Comparison of ENCODE assay signal across 31 cellular contexts in the genomic region with DNA sequence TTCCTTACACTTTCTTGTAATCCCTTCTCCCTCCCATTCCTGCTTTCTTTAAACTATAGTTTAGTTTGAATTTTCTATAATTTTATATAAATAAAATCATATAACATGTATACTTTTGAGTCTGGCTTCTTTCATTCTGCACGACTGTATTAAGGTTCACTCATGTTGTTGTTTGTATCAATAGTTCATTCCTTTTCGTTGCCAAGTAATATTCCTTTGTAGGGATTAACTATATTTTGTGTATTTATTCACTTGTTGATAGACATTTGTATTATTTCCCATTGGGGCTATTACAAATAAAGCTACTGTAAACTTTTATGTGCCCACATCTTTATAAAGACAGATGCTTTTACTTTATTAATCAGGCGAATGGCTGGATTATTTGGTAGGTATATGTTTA.
"Had no signal": no experiment of that assay in that cellular context is flagged by ENCODE, and none has a peak within 500 bp of the region (broad histone marks: within the 10 kb centered on the region; RNA-seq: fewer than 3 reads in every experiment).

No MANE protein-coding gene starts in this region.

- H3K27ac ChIP-seq: adrenal gland, ascending aorta, body of pancreas, brain microvascular endothelial cell, breast epithelium, cardiac muscle cell had no signal

- H3K4me1 ChIP-seq: adrenal gland, ascending aorta, body of pancreas, breast epithelium had no signal

- H3K27me3 ChIP-seq: adrenal gland, ascending aorta, body of pancreas, brain microvascular endothelial cell, cardiac muscle cell had no signal

- ATAC-seq: activated naive CD4-positive, alpha-beta T cell treated with anti-CD3 and anti-CD28 coated beads, Interleukin-2, amount 50 U/mL, for 72 hours; activated naive CD8-positive, alpha-beta T cell treated with anti-CD3 and anti-CD28 coated beads, Interleukin-2, amount 50 U/mL, for 24 hours; activated T-cell treated with anti-CD3 and anti-CD28 coated beads, Interleukin-2, amount 50 U/mL, for 4 hours; activated T-cell treated with anti-CD3 and anti-CD28 coated beads, Interleukin-2, amount 50 U/mL, for 72 hours; activated T-helper 17 cell treated with anti-CD3 and anti-CD28 coated beads, Interleukin-2, amount 50 U/mL, for 72 hours; body of pancreas had no signal

- H3K4me3 ChIP-seq: adrenal gland, ascending aorta, body of pancreas, breast epithelium, cardiac muscle cell had no signal

- DNase-seq: activated effector memory CD4-positive, alpha-beta T cell treated with anti-CD3 and anti-CD28 coated beads, Interleukin-2, amount 50 U/mL, for 16 hours; activated effector memory CD4-positive, alpha-beta T cell treated with Interleukin-2 at 50 U/mL for 16 hours; activated gamma-delta T cell; activated gamma-delta T cell treated with Interleukin-2 at 50 U/mL for 16 hours; activated naive CD4-positive, alpha-beta T cell; activated naive CD4-positive, alpha-beta T cell treated with anti-CD3 and anti-CD28 coated beads for 36 hours; activated naive CD4-positive, alpha-beta T cell treated with anti-CD3 and anti-CD28 coated beads, Interleukin-2, amount 10 ng/mL, durations not matched to agents 7 days and 5 days; activated naive CD4-positive, alpha-beta T cell treated with anti-CD3 and anti-CD28 coated beads, Interleukin-2, amount 50 U/mL, for 16 hours; activated naive CD4-positive, alpha-beta T cell treated with Interleukin-2 at 50 U/mL for 16 hours; activated naive CD8-positive, alpha-beta T cell treated with anti-CD3 and anti-CD28 coated beads for 36 hours; activated naive CD8-positive, alpha-beta T cell treated with anti-CD3 and anti-CD28 coated beads, Interleukin-2, amount 10 ng/mL, durations not matched to agents 7 days and 5 days; activated naive CD8-positive, alpha-beta T cell treated with anti-CD3 and anti-CD28 coated beads, Interleukin-2, amount 50 U/mL, for 24 hours; activated T-cell treated with anti-CD3 and anti-CD28 coated beads, Interleukin-2, amount 50 U/mL, for 4 hours; activated T-cell treated with anti-CD3 and anti-CD28 coated beads, Interleukin-2, amount 50 U/mL, for 48 hours; activated T-cell treated with anti-CD3 and anti-CD28 coated beads, Interleukin-2, amount 50 U/mL, for 72 hours; adrenal gland; amniotic stem cell; amygdala; anterior cingulate cortex; aorta; body of pancreas; brain microvascular endothelial cell; caudate nucleus; central memory CD4-positive, alpha-beta T cell; cerebellar nuclear complex had no signal

- H3K36me3 ChIP-seq: adrenal gland, ascending aorta, brain microvascular endothelial cell, breast epithelium, cardiac muscle cell had no signal

- FAIRE-seq: bronchial epithelial cell had no signal

- H3K9me3 ChIP-seq: adrenal gland, ascending aorta, body of pancreas, breast epithelium had no signal
